ENCODE assay signal across 1 cellular context in the genomic region with DNA sequence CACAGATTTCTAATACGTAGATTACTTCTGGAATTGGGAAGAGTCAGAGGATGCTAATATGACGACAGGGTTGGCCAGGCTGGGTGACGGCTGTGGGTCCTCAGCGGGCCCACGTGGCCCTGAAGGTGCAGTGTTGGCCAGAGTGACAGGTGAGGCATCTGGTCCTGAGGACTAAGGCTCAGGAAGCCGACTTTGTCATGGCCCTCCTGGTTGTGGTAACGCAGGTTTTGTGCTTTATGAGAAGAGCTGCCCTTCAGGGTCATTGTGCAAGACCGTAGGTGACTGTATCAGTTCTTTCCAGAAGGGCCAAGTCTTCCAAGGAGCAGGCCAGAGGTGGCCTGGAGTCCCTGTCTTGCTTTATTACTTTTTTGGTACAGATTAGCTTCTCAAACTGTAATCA.
TF ChIP-seq lines count a peak whose summit lies in the region.

No MANE protein-coding gene starts in this region.

TF ChIP-seq in K562, 482 proteins besides CTCF, POLR2A, EP300 and RAD21:
- TF ChIP-seq CBFA2T3 (IDR thresholded peaks at IDR 0.05): peak; percentile 38
- TF ChIP-seq POLR3G (IDR thresholded peaks at IDR 0.05; ENCODE audit: extremely low read depth, insufficient read length, insufficient replicate concordance): no peak
- peak; percentile 91 for TF ChIP-seq CEBPB (tag; IDR thresholded peaks at IDR 0.05)
- no peak for TF ChIP-seq GTF2E2 (tag; IDR thresholded peaks at IDR 0.05)
- TF ChIP-seq TAL1 (IDR thresholded peaks at IDR 0.05): peak; percentile 12; the same call in 1 of the 2 replicates
- TF ChIP-seq, protein P1, sequence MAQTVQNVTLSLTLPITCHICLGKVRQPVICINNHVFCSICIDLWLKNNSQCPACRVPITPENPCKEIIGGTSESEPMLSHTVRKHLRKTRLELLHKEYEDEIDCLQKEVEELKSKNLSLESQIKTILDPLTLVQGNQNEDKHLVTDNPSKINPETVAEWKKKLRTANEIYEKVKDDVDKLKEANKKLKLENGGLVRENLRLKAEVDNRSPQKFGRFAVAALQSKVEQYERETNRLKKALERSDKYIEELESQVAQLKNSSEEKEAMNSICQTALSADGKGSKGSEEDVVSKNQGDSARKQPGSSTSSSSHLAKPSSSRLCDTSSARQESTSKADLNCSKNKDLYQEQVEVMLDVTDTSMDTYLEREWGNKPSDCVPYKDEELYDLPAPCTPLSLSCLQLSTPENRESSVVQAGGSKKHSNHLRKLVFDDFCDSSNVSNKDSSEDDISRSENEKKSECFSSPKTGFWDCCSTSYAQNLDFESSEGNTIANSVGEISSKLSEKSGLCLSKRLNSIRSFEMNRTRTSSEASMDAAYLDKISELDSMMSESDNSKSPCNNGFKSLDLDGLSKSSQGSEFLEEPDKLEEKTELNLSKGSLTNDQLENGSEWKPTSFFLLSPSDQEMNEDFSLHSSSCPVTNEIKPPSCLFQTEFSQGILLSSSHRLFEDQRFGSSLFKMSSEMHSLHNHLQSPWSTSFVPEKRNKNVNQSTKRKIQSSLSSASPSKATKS (CRISPR knock-in tag; IDR thresholded peaks at IDR 0.05): no peak
- TF ChIP-seq CHD1 (IDR thresholded peaks at IDR 0.05; ENCODE audit: low read length): no peak
- TF ChIP-seq TCF3 (CRISPR knock-in tag; IDR thresholded peaks at IDR 0.05): peak; percentile 57; the same call in 1 of the 2 replicates
- no peak for TF ChIP-seq GTF2A2 (tag; IDR thresholded peaks at IDR 0.05)
- no peak for TF ChIP-seq ZNF165 (CRISPR knock-in tag; IDR thresholded peaks at IDR 0.05; ENCODE audit: borderline replicate concordance)
- TF ChIP-seq TAF7 (tag; IDR thresholded peaks at IDR 0.05): no peak
- TF ChIP-seq ARNT (IDR thresholded peaks at IDR 0.05): no peak
- no peak for TF ChIP-seq TBP (optimal IDR thresholded peaks at IDR 0.05; ENCODE audit: low read depth, low read length)
- TF ChIP-seq SETDB1 (IDR thresholded peaks at IDR 0.05; ENCODE audit: low read length): no peak
- TF ChIP-seq COPS2 (conservative IDR thresholded peaks at IDR 0.05): no peak
- TF ChIP-seq KAT2B (IDR thresholded peaks at IDR 0.05; ENCODE audit: low read depth, low read length): no peak
- no peak for TF ChIP-seq SNRNP70 (optimal IDR thresholded peaks at IDR 0.05; ENCODE audit: low read depth, low read length)
- TF ChIP-seq, protein P2, sequence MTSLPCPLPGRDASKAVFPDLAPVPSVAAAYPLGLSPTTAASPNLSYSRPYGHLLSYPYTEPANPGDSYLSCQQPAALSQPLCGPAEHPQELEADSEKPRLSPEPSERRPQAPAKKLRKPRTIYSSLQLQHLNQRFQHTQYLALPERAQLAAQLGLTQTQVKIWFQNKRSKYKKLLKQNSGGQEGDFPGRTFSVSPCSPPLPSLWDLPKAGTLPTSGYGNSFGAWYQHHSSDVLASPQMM (CRISPR knock-in tag; IDR thresholded peaks at IDR 0.05): no peak
- TF ChIP-seq HDAC1 (IDR thresholded peaks at IDR 0.05): 0 out of 4 replicates have a peak, but pooled peaks of 1 of the 2 experiments have one; percentile 39
- peak; percentile 52 for TF ChIP-seq POLR2G (IDR thresholded peaks at IDR 0.05; ENCODE audit: low read depth, low read length)
- TF ChIP-seq EHMT2 (IDR thresholded peaks at IDR 0.05): no peak
- TF ChIP-seq, protein P3, sequence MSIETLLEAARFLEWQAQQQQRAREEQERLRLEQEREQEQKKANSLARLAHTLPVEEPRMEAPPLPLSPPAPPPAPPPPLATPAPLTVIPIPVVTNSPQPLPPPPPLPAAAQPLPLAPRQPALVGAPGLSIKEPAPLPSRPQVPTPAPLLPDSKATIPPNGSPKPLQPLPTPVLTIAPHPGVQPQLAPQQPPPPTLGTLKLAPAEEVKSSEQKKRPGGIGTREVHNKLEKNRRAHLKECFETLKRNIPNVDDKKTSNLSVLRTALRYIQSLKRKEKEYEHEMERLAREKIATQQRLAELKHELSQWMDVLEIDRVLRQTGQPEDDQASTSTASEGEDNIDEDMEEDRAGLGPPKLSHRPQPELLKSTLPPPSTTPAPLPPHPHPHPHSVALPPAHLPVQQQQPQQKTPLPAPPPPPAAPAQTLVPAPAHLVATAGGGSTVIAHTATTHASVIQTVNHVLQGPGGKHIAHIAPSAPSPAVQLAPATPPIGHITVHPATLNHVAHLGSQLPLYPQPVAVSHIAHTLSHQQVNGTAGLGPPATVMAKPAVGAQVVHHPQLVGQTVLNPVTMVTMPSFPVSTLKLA (conservative IDR thresholded peaks at IDR 0.05): no peak
- no peak for TF ChIP-seq ETV1 (tag; conservative IDR thresholded peaks at IDR 0.05; ENCODE audit: low read depth)
- TF ChIP-seq RBFOX2 (IDR thresholded peaks at IDR 0.05; ENCODE audit: low read depth, low read length): peak; percentile 58
- TF ChIP-seq, protein P4, sequence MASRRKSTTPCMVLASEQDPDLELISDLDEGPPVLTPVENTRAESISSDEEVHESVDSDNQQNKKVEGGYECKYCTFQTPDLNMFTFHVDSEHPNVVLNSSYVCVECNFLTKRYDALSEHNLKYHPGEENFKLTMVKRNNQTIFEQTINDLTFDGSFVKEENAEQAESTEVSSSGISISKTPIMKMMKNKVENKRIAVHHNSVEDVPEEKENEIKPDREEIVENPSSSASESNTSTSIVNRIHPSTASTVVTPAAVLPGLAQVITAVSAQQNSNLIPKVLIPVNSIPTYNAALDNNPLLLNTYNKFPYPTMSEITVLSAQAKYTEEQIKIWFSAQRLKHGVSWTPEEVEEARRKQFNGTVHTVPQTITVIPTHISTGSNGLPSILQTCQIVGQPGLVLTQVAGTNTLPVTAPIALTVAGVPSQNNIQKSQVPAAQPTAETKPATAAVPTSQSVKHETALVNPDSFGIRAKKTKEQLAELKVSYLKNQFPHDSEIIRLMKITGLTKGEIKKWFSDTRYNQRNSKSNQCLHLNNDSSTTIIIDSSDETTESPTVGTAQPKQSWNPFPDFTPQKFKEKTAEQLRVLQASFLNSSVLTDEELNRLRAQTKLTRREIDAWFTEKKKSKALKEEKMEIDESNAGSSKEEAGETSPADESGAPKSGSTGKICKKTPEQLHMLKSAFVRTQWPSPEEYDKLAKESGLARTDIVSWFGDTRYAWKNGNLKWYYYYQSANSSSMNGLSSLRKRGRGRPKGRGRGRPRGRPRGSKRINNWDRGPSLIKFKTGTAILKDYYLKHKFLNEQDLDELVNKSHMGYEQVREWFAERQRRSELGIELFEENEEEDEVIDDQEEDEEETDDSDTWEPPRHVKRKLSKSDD (conservative IDR thresholded peaks at IDR 0.05; ENCODE audit: low read length): no peak
- TF ChIP-seq ZNF695 (CRISPR knock-in tag; IDR thresholded peaks at IDR 0.05): no peak
- no peak for TF ChIP-seq HLTF (IDR thresholded peaks at IDR 0.05)
- no peak for TF ChIP-seq RHOXF2B (CRISPR knock-in tag; conservative IDR thresholded peaks at IDR 0.05)
- TF ChIP-seq SIRT6 (IDR thresholded peaks at IDR 0.05; ENCODE audit: low read depth, low read length): no peak
- TF ChIP-seq NFRKB (IDR thresholded peaks at IDR 0.05; ENCODE audit: low read depth): no peak
- TF ChIP-seq IRF2 (CRISPR knock-in tag; IDR thresholded peaks at IDR 0.05): no peak
- TF ChIP-seq SUPT5H (IDR thresholded peaks at IDR 0.05): no peak
- no peak for TF ChIP-seq MED1 (CRISPR knock-in tag; IDR thresholded peaks at IDR 0.05; ENCODE audit: borderline replicate concordance)
- no peak for TF ChIP-seq ELF4 (CRISPR knock-in tag; IDR thresholded peaks at IDR 0.05)
- peak; percentile 62 for TF ChIP-seq CEBPG (CRISPR knock-in tag; IDR thresholded peaks at IDR 0.05)
- no peak for TF ChIP-seq CEBPG (tag; conservative IDR thresholded peaks at IDR 0.05 in 1 of 2, IDR thresholded peaks at IDR 0.05 in 1 of 2)
- TF ChIP-seq ARID1B (IDR thresholded peaks at IDR 0.05): no peak
